ENCODE assay signal across 24 cellular contexts in the genomic region with DNA sequence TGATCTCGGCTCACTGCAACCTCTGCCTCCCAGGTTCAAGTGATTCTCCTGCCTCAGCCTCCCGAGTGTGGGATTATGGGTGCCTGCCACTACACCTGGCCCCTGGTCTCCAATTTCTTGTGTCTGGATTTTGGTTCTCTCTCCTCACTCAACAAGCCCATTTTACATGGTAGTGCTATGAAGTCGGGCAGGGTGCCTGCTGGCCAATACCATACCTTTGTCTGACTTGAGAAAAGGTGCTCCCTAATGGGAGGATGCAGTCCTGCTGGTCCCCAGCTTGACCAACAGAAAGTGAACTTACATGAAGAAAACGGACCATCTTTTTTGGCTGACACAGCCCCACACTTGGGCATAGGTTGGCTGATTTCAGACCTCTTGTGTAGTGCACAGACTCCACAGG.
"Had no signal": no experiment of that assay in that cellular context is flagged by ENCODE, and none has a peak within 500 bp of the region (broad histone marks: within the 10 kb centered on the region; RNA-seq: fewer than 3 reads in every experiment).

No MANE protein-coding gene starts in this region.

- H3K36me3 Mint-ChIP-seq: neural progenitor cell; stimulated activated memory B cell treated with anti-CD40 and anti-IgM and Interleukin-4, amounts not matched to agents 10 μg/mL and 1 μg/mL and 100 μg/mL, for 72 hours had no signal

- DNase-seq: effector CD4-positive, alpha-beta T cell; endodermal cell; erythroblast; foreskin keratinocyte; kidney; left cardiac atrium; left ventricle myocardium superior; mesenchymal stem cell; naive B cell; occipital lobe; pancreas; right cardiac atrium; stimulated activated CD4-positive, alpha-beta T cell treated with anti-CD3 and anti-CD28 coated beads, Interleukin-15, amount 100 ng/mL, for 24 hours; stimulated activated CD4-positive, alpha-beta T cell treated with anti-CD3 and anti-CD28 coated beads, Interleukin-1b, Interleukin-23, amount 100 ng/mL, for 48 hours; stimulated activated CD4-positive, alpha-beta T cell treated with anti-CD3 and anti-CD28 coated beads, Interleukin-4, amount 100 ng/mL, for 24 hours; upper lobe of right lung had no signal

- H3K9me3 ChIP-seq: pancreas, tibial nerve, upper lobe of right lung had no signal

- H3K4me3 Mint-ChIP-seq: endodermal cell; stimulated activated memory B cell treated with anti-CD40 and anti-IgM and Interleukin-4, amounts not matched to agents 10 μg/mL and 1 μg/mL and 100 μg/mL, for 72 hours had no signal

- ATAC-seq: foreskin keratinocyte; left cardiac atrium; left ventricle myocardium superior; pancreas; right cardiac atrium; stimulated activated memory B cell treated with anti-CD40 and anti-IgM and Interleukin-4, amounts not matched to agents 10 μg/mL and 1 μg/mL and 100 μg/mL, for 72 hours; upper lobe of right lung had no signal

- H3K4me1 ChIP-seq: foreskin keratinocyte, neural progenitor cell, pancreas had no signal

- H3K27ac Mint-ChIP-seq: endodermal cell; neural progenitor cell; progenitor cell of endocrine pancreas; stimulated activated memory B cell treated with anti-CD40 and anti-IgM and Interleukin-4, amounts not matched to agents 10 μg/mL and 1 μg/mL and 100 μg/mL, for 72 hours; stimulated activated naive CD8-positive, alpha-beta T cell treated with anti-CD3 and anti-CD28 coated beads, Interleukin-15, Interleukin-2, amounts not matched to agents 100 ng/mL and 50 ng/mL, for 24 hours had no signal

- H3K4me3 ChIP-seq: coronary artery, hepatocyte, lung, neural progenitor cell, pancreas, tibial nerve, upper lobe of right lung had no signal

- H3K27ac ChIP-seq: coronary artery, foreskin keratinocyte, hepatocyte, neural progenitor cell, pancreas, tibial nerve had no signal

- H3K4me1 Mint-ChIP-seq: endodermal cell had no signal

- H3K36me3 ChIP-seq: neural progenitor cell, pancreas, tibial nerve, upper lobe of right lung had no signal

- H3K27me3 ChIP-seq: pancreas, upper lobe of right lung had no signal
